ENCODE assay signal across 11 cellular contexts in genomic region chr7:155509725-155510551, GRCh38. TPM values are rescaled to one million over a fixed set of nuclear protein-coding genes. Genes with fewer than 3 reads are reported as not detected.
DNase-seq lines count a peak whose midpoint lies in the region; ATAC-seq, FAIRE-seq and TF ChIP-seq lines count a peak whose summit lies in the region.
"Had no signal": no experiment of that assay in that cellular context is flagged by ENCODE, and none has a peak within 500 bp of the region (broad histone marks: within the 10 kb centered on the region; RNA-seq: fewer than 3 reads in every experiment).

No MANE protein-coding gene starts in this region.

- peak overlapping the region; percentile 31 for H3K4me2 ChIP-seq in astrocyte (ENCODE audit: low read length)

- peak overlapping the region; percentile 53 for H3K4me3 Mint-ChIP-seq in CD4-positive, alpha-beta T cell
- H3K4me3 Mint-ChIP-seq in astrocyte (ENCODE audit: unreplicated experiment): peak overlapping the region; percentile 75

- FAIRE-seq in astrocyte (lab: Jason Lieb, UNC): no peak

- intact Hi-C loops in CD4-positive, alpha-beta T cell (cut with DNase I, micrococcal nuclease): loop anchor here in 1 of 2 experiments (5.0 to 10.0 kb wide), 2 partner anchors 43 to 135 kb away; no protein-coding TSS in a partner anchor

- no peaks in the 10 kb centered on the region for H3K36me3 ChIP-seq in HEK293 (ENCODE audit: control insufficient read depth in 2 of 2, insufficient read depth in 1 of 2, low read length in 2 of 2)
- no peaks in the 10 kb centered on the region for H3K36me3 ChIP-seq in astrocyte (ENCODE audit: insufficient read depth, low read length)
- H3K36me3 ChIP-seq in mesodermal cell (ENCODE audit: control insufficient read depth, insufficient read depth, low read length): no peaks in the 10 kb centered on the region

- H3K27ac ChIP-seq in CD4-positive, alpha-beta T cell (ENCODE audit: low read depth, low read length): no peak overlapping the region
- H3K27ac ChIP-seq in HEK293 (ENCODE audit: extremely low read depth, low read depth, low read length): 0 out of 2 replicates have a peak overlapping the region, but pooled peaks have one; percentile 0
- H3K27ac ChIP-seq in astrocyte (ENCODE audit: low read depth, low read length): no peak overlapping the region
- no peak overlapping the region for H3K27ac ChIP-seq in mesodermal cell (ENCODE audit: low read depth, low read length, severe bottlenecking)
- H3K27ac ChIP-seq: parathyroid adenoma had no signal

- no peaks in the 10 kb centered on the region for H3K79me2 ChIP-seq in astrocyte (ENCODE audit: insufficient read depth, low read length)
- H3K79me2 ChIP-seq: parathyroid adenoma had no signal

- peaks cover 3% of the 10 kb centered on the region for H3K9me3 Mint-ChIP-seq in CD4-positive, alpha-beta T cell
- peaks cover 9% of the 10 kb centered on the region for H3K9me3 Mint-ChIP-seq in astrocyte (ENCODE audit: unreplicated experiment)

- no peak overlapping the region for H2AFZ ChIP-seq in astrocyte (ENCODE audit: low read depth, low read length)
- H2AFZ ChIP-seq: parathyroid adenoma had no signal

- no peak overlapping the region for H3K27ac Mint-ChIP-seq in CD4-positive, alpha-beta T cell
- no peak overlapping the region for H3K27ac Mint-ChIP-seq in astrocyte (ENCODE audit: unreplicated experiment)

- CTCF ChIA-PET in CD4-positive, alpha-beta T cell (lab: Charles Lee): no interaction called here
- CTCF ChIA-PET in HEK293 (lab: Yijun Ruan, JAX): interaction anchor here (0.8 to 1.1 kb wide), 2 partner anchors 10 to 24 kb away, joined by 3 read pairs; no protein-coding TSS in a partner anchor

- DNase-seq in CD4-positive, alpha-beta T cell: no peak
- no peak for DNase-seq in astrocyte (ENCODE audit: low read depth)
- no peak for DNase-seq in SHP77 treated with DMSO at 0.1 percent for 48 hours (lab: John Stamatoyannopoulos, UW)
- DNase-seq in activated CD4-positive, CD25-positive, alpha-beta regulatory T cell (lab: John Stamatoyannopoulos, UW): no peak
- DNase-seq in stimulated activated CD4-positive, alpha-beta T cell treated with anti-CD3 and anti-CD28 coated beads, Interleukin-12 subunit alpha, Interleukin-12 subunit beta, amount 100 ng/mL, for 4 hours: no peak
- DNase-seq in NCI-H2196 (lab: John Stamatoyannopoulos, UW; ENCODE audit: unreplicated experiment): no peak
- DNase-seq: DND-41, NCI-H226 had no signal

- H3K4me3 ChIP-seq in HEK293 (ENCODE audit: low read depth, low read length) (peak overlapping the region; percentile 61), astrocyte (ENCODE audit: insufficient read depth, low read depth, low read length) (no peak overlapping the region), mesodermal cell (ENCODE audit: extremely low read depth, insufficient read depth, low read length, poor library complexity, severe bottlenecking) (peak overlapping the region; percentile 17)

- no peak for TF ChIP-seq CTCF in CD4-positive, alpha-beta T cell (IDR thresholded peaks at IDR 0.05)
- TF ChIP-seq CTCF in HEK293 (tag by site-specific recombination; IDR thresholded peaks at IDR 0.05): peak; percentile 86
- no peak for TF ChIP-seq CTCF in astrocyte (IDR thresholded peaks at IDR 0.05; ENCODE audit: insufficient read depth, low read depth, low read length)

- no peaks in the 10 kb centered on the region for H3K9me3 ChIP-seq in CD4-positive, alpha-beta T cell (ENCODE audit: control insufficient read depth, low read length)
- no peaks in the 10 kb centered on the region for H3K9me3 ChIP-seq in HEK293 (ENCODE audit: control insufficient read depth, insufficient read depth, low read depth, low read length)
- no peaks in the 10 kb centered on the region for H3K9me3 ChIP-seq in astrocyte (ENCODE audit: insufficient read depth, low read depth, low read length)
- no peaks in the 10 kb centered on the region for H3K9me3 ChIP-seq in mesodermal cell (ENCODE audit: control insufficient read depth, low read length)

- no peaks in the 10 kb centered on the region for H4K20me1 ChIP-seq in astrocyte (ENCODE audit: insufficient read depth, low read length)

- H3K27me3 ChIP-seq in CD4-positive, alpha-beta T cell (ENCODE audit: control insufficient read depth, insufficient read depth, low read length): peaks cover 87% of the 10 kb centered on the region
- peaks cover 75% of the 10 kb centered on the region for H3K27me3 ChIP-seq in astrocyte (ENCODE audit: insufficient read depth, low read length)

- no peaks in the 10 kb centered on the region for H3K36me3 Mint-ChIP-seq in CD4-positive, alpha-beta T cell (ENCODE audit: low read depth)
- H3K36me3 Mint-ChIP-seq in astrocyte (ENCODE audit: low read depth, unreplicated experiment): no peaks in the 10 kb centered on the region

- POLR2A ChIA-PET in CD4-positive, alpha-beta T cell (lab: Charles Lee): no interaction called here
- POLR2A ChIA-PET in HEK293 (lab: Yijun Ruan, JAX): interaction anchor here (0.5 kb wide), 1 partner anchor 37 kb away, joined by 5 read pairs; no protein-coding TSS in a partner anchor

- H3K4me1 Mint-ChIP-seq in CD4-positive, alpha-beta T cell (ENCODE audit: low read depth): peaks cover 31% of the 10 kb centered on the region
- H3K4me1 Mint-ChIP-seq in astrocyte (ENCODE audit: low read depth, unreplicated experiment): peaks cover 11% of the 10 kb centered on the region

- 0 out of 2 replicates have a peak, but pooled peaks cover 2% of the 10 kb centered on the region for H3K4me1 ChIP-seq in HEK293 (ENCODE audit: control insufficient read depth, insufficient read depth, low read length)
- no peaks in the 10 kb centered on the region for H3K4me1 ChIP-seq in astrocyte (ENCODE audit: insufficient read depth, low read length)
- H3K4me1 ChIP-seq in mesodermal cell (ENCODE audit: control insufficient read depth, insufficient read depth, low read length, poor library complexity, severe bottlenecking): no peaks in the 10 kb centered on the region
- H3K4me1 ChIP-seq: parathyroid adenoma had no signal

- peaks cover 97% of the 10 kb centered on the region for H3K27me3 Mint-ChIP-seq in CD4-positive, alpha-beta T cell
- peaks cover 90% of the 10 kb centered on the region for H3K27me3 Mint-ChIP-seq in astrocyte (ENCODE audit: low read depth, unreplicated experiment)

- no peak for ATAC-seq in CD4-positive, alpha-beta T cell (ENCODE audit: poor library complexity)

- no peak overlapping the region for H3K9ac ChIP-seq in astrocyte (ENCODE audit: low read length)
- H3K9ac ChIP-seq: parathyroid adenoma had no signal

- WGBS in mesodermal cell (ENCODE audit: insufficient coverage in 2 of 2), 2 experiments: 0% methylated on average over 55 to 56 of the region's 68 CpGs

TF ChIP-seq in HEK293, 187 proteins besides CTCF, POLR2A, EP300 and RAD21 (continues in another document):
- TF ChIP-seq ZNF341 (tag by site-specific recombination; IDR thresholded peaks at IDR 0.05; ENCODE audit: low read depth) (peak; percentile 96), ZNF596 (tag by site-specific recombination; IDR thresholded peaks at IDR 0.05) (no peak), RBAK (tag by site-specific recombination; IDR thresholded peaks at IDR 0.05) (no peak), ZNF791 (tag by site-specific recombination; IDR thresholded peaks at IDR 0.05) (no peak), ZFHX2 (tag by site-specific recombination; conservative IDR thresholded peaks at IDR 0.05) (no peak), FEZF1 (tag by site-specific recombination; IDR thresholded peaks at IDR 0.05) (no peak), PRDM10 (tag by site-specific recombination; IDR thresholded peaks at IDR 0.05) (peak; percentile 68), ZNF335 (tag by site-specific recombination; conservative IDR thresholded peaks at IDR 0.05) (peak; percentile 100), SETDB1 (IDR thresholded peaks at IDR 0.05; ENCODE audit: insufficient read length, low read length) (no peak), AEBP2 (tag by site-specific recombination; IDR thresholded peaks at IDR 0.05; ENCODE audit: borderline replicate concordance) (no peak)

RNA-seq across cellular contexts. Expression of gene CNPY1, which starts 36.4 kb away (rescaled TPM):
- not detected for total RNA-seq in CD4-positive, alpha-beta T cell
- not detected in 2 replicates for total RNA-seq in astrocyte
- polyA plus RNA-seq in mesodermal cell (2013, experiment 1 of 2): 1.5 TPM
- 0.56 TPM for polyA plus RNA-seq in mesodermal cell (2013, experiment 2 of 2)

RNA-seq across cellular contexts. Expression of gene EN2, which starts 52.0 kb away (rescaled TPM):
- total RNA-seq in CD4-positive, alpha-beta T cell: not detected
- total RNA-seq in astrocyte: not detected in 2 replicates
- polyA plus RNA-seq in mesodermal cell (2013, experiment 1 of 2): 5.0 TPM
- 2.4 TPM for polyA plus RNA-seq in mesodermal cell (2013, experiment 2 of 2)
